9 cellular contexts compared by ENCODE assay signal in the genomic region with DNA sequence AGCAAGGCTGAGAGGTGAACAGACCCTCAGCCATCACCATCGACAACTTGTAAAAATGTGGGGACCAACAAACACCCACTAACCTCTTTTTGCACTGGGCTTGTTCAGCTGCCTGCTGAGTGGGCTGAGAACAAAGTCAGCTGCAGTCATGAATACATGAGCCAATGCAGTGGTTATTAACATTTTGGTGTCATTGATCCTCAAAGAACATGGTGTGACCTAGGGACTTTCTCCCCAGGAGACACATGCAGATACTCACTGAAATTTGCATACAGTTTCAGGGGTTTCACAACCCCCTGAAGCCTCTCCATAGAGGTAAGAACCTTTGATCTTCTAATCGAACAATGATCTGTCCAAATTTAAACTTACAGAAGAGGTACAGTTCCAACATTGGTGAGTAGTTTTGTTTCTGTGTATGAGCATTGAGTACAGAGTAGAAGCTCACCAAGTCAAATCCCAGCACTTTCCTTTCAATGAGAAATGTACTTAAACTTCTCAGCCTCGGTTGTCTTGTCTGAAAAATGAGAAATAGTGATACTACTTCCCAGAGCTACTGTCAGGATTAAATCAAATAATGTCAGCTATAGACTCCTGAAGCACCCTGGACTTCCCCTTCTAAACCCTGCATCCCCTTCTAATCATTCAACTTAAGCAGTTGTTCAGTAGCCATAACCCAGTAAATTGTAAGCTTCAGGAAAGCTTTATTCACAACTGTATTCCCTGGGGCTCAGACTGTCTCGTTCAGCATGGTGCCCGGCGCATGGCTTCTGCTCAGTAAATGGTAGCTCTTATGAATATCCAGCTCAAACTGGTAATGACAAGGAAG.
DNase-seq lines count a peak whose midpoint lies in the region; ATAC-seq, FAIRE-seq and TF ChIP-seq lines count a peak whose summit lies in the region.
"Had no signal": no experiment of that assay in that cellular context is flagged by ENCODE, and none has a peak within 500 bp of the region (broad histone marks: within the 10 kb centered on the region; RNA-seq: fewer than 3 reads in every experiment).

No MANE protein-coding gene starts in this region.

- H3K9me3 ChIP-seq in liver (ENCODE audit: control insufficient read depth in 4 of 4, low read length in 3 of 4) = no peaks in the 10 kb centered on the region

- TF ChIP-seq CTCF in liver (IDR thresholded peaks at IDR 0.05; ENCODE audit: low read depth, low read length, missing input control) (no peak), foreskin keratinocyte (conservative IDR thresholded peaks at IDR 0.05) (no peak)

- DNase-seq in GM18507 (ENCODE audit: extremely low spot score, insufficient read length, low read depth) (no peak), iPS-NIHi11 (ENCODE audit: low spot score) (no peak), foreskin keratinocyte (no peak), NCI-H187 (lab: John Stamatoyannopoulos, UW) (no peak), SHP77 (lab: John Stamatoyannopoulos, UW) (no peak)
- DNase-seq: erythroblast had no signal

- H3K4me3 ChIP-seq in liver (ENCODE audit: low read depth in 1 of 3, low read length in 3 of 3) = no peak overlapping the region

- no peak for TF ChIP-seq RAD21 in liver (IDR thresholded peaks at IDR 0.05)

- FAIRE-seq in GM18507 (lab: Jason Lieb, UNC) = peak; percentile 96

- no peaks in the 10 kb centered on the region for H3K36me3 ChIP-seq in liver (ENCODE audit: control insufficient read depth in 4 of 4, insufficient read depth in 3 of 4, low read depth in 1 of 4, low read length in 3 of 4)

- H3K9ac ChIP-seq in liver (ENCODE audit: low read depth in 1 of 2, low read length in 2 of 2) = no peak overlapping the region

- peak; percentile 82 for ATAC-seq in GM19463 (IDR thresholded peaks at IDR 0.05; ENCODE audit: unreplicated experiment)
- ATAC-seq in HG03135 (IDR thresholded peaks at IDR 0.05; ENCODE audit: unreplicated experiment) = peak; percentile 81
- no peak for ATAC-seq in foreskin keratinocyte

- 81% methylated on average over 6 of the region's 6 CpGs for WGBS in liver

- H3K27ac ChIP-seq in liver (ENCODE audit: low read depth in 1 of 2, low read length in 2 of 2) (no peak overlapping the region), foreskin keratinocyte (no peak overlapping the region)

- H3K27me3 ChIP-seq in liver (ENCODE audit: control insufficient read depth in 4 of 4, insufficient read depth in 4 of 4, low read length in 3 of 4) (no peaks in the 10 kb centered on the region), foreskin keratinocyte (no peaks in the 10 kb centered on the region)

- H3K4me1 ChIP-seq in liver (ENCODE audit: control insufficient read depth in 4 of 4, insufficient read depth in 4 of 4, low read length in 3 of 4) = peaks cover 0 to 11% (median 2%) of the 10 kb centered on the region in 4 donors
- no peaks in the 10 kb centered on the region for H3K4me1 ChIP-seq in foreskin keratinocyte

TF ChIP-seq in liver, 16 proteins besides CTCF, POLR2A, EP300 and RAD21:
- TF ChIP-seq SP1 (IDR thresholded peaks at IDR 0.05) (peak; percentile 26), HNF4A (conservative IDR thresholded peaks at IDR 0.05) (peak in 1 of 2 donors; percentile 49), HNF4G (IDR thresholded peaks at IDR 0.05) (no peak), MAX (IDR thresholded peaks at IDR 0.05) (no peak), RXRA (IDR thresholded peaks at IDR 0.05) (peak in 1 of 2 donors; percentile 32), GABPA (IDR thresholded peaks at IDR 0.05 in 1 of 2, conservative IDR thresholded peaks at IDR 0.05 in 1 of 2) (no peak)
TF ChIP-seq in liver: peak in this region for 3.
